1 cellular context compared by ENCODE assay signal in genomic region chr5:176387384-176387925, GRCh38.
TF ChIP-seq lines count a peak whose summit lies in the region.

No MANE protein-coding gene starts in this region.

TF ChIP-seq in endothelial cell of umbilical vein, 7 proteins besides CTCF, POLR2A, EP300 and RAD21:
- TF ChIP-seq MYC (IDR thresholded peaks at IDR 0.05; ENCODE audit: low read depth, low read length) (no peak), JUN (IDR thresholded peaks at IDR 0.05; ENCODE audit: borderline replicate concordance, insufficient read depth, insufficient read length, low read depth) (no peak)
